ENCODE assay signal across 9 cellular contexts in the genomic region with DNA sequence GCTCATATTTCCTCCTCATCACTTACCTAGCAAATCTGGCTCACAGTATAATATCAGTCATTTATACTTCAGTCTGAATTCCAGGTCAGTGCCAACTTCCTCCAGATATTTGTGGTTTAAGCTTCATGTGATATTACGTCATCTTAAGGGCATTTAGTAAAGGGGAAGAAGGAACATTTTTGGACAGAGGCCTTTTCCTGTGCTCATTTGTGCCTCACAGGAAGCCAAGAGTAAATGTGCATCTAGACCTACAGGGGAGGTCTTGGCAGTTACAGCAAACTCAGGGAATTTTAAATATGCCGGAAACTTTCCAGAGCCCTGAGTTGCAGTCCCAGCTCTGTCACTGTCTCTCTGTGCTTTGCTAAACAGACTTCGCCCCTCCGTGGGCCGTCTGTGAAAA. TPM values are rescaled to one million over a fixed set of nuclear protein-coding genes. Genes with fewer than 3 reads are reported as not detected.
DNase-seq lines count a peak whose midpoint lies in the region; ATAC-seq and TF ChIP-seq lines count a peak whose summit lies in the region.
"Had no signal": no experiment of that assay in that cellular context is flagged by ENCODE, and none has a peak within 500 bp of the region (broad histone marks: within the 10 kb centered on the region; RNA-seq: fewer than 3 reads in every experiment).

No MANE protein-coding gene starts in this region.

- H3K4me1 Mint-ChIP-seq in stimulated activated naive B cell treated with anti-CD40 and anti-IgM and Interleukin-4, amounts not matched to agents 10 μg/mL and 1 μg/mL and 100 μg/mL, for 72 hours = no peaks in the 10 kb centered on the region
- H3K4me1 Mint-ChIP-seq in neural progenitor cell = peaks cover 28% of the 10 kb centered on the region
- no peaks in the 10 kb centered on the region for H3K4me1 Mint-ChIP-seq in activated T-helper 1 cell treated with anti-CD3 and anti-CD28 coated beads, Interleukin-12 subunit alpha, Interleukin-12 subunit beta, Interleukin-2, Interleukin-4 antibody, amounts not matched to agents 30 ng/mL and 10 ng/mL and 1 ng/mL, durations not matched to agents 14 hours and 24 hours and 36 hours (ENCODE audit: low read depth)
- H3K4me1 Mint-ChIP-seq: T-cell had no signal

- H3K27me3 ChIP-seq in neural progenitor cell = no peaks in the 10 kb centered on the region

- no peak overlapping the region for H3K27ac Mint-ChIP-seq in stimulated activated naive B cell treated with anti-CD40 and anti-IgM and Interleukin-4, amounts not matched to agents 10 μg/mL and 1 μg/mL and 100 μg/mL, for 72 hours
- H3K27ac Mint-ChIP-seq in neural progenitor cell = no peak overlapping the region
- H3K27ac Mint-ChIP-seq in activated T-helper 1 cell treated with anti-CD3 and anti-CD28 coated beads, Interleukin-12 subunit alpha, Interleukin-12 subunit beta, Interleukin-2, Interleukin-4 antibody, amounts not matched to agents 30 ng/mL and 10 ng/mL and 1 ng/mL, durations not matched to agents 14 hours and 24 hours and 36 hours = no peak overlapping the region
- H3K27ac Mint-ChIP-seq: T-cell had no signal

- H3K9ac ChIP-seq in neural progenitor cell = no peak overlapping the region

- no peaks in the 10 kb centered on the region for H3K36me3 Mint-ChIP-seq in stimulated activated naive B cell treated with anti-CD40 and anti-IgM and Interleukin-4, amounts not matched to agents 10 μg/mL and 1 μg/mL and 100 μg/mL, for 72 hours
- no peaks in the 10 kb centered on the region for H3K36me3 Mint-ChIP-seq in neural progenitor cell
- no peaks in the 10 kb centered on the region for H3K36me3 Mint-ChIP-seq in activated T-helper 1 cell treated with anti-CD3 and anti-CD28 coated beads, Interleukin-12 subunit alpha, Interleukin-12 subunit beta, Interleukin-2, Interleukin-4 antibody, amounts not matched to agents 30 ng/mL and 10 ng/mL and 1 ng/mL, durations not matched to agents 14 hours and 24 hours and 36 hours (ENCODE audit: low read depth)
- H3K36me3 Mint-ChIP-seq: T-cell had no signal

- ATAC-seq in SK-N-SH treated with all-trans-retinoic acid at 6 μM for 48 hours = peak; percentile 88
- ATAC-seq in stimulated activated naive B cell treated with anti-CD40 and anti-IgM and Interleukin-4, amounts not matched to agents 10 μg/mL and 1 μg/mL and 100 μg/mL, for 72 hours (replicated peaks) = no peak
- ATAC-seq in HG02981 (IDR thresholded peaks at IDR 0.05; ENCODE audit: unreplicated experiment) = no peak
- ATAC-seq: T-cell had no signal

- no peak overlapping the region for H3K4me3 ChIP-seq in retinal pigment epithelial cell (ENCODE audit: low read length)
- H3K4me3 ChIP-seq in neural progenitor cell = no peak overlapping the region

- H4K20me1 ChIP-seq in neural progenitor cell (ENCODE audit: low read depth) = no peaks in the 10 kb centered on the region

- H3K9me3 ChIP-seq in neural progenitor cell (ENCODE audit: low read depth) = no peaks in the 10 kb centered on the region

- no peak for TF ChIP-seq CTCF in retinal pigment epithelial cell (conservative IDR thresholded peaks at IDR 0.05; ENCODE audit: low read depth, low read length)
- TF ChIP-seq CTCF in neural progenitor cell (IDR thresholded peaks at IDR 0.05) = no peak

- no peak overlapping the region for H2AFZ ChIP-seq in neural progenitor cell (replicated peaks)

- DNase-seq in GM04504 (ENCODE audit: low read depth) (peak; percentile 77), fibroblast of the conjunctiva (ENCODE audit: low read depth) (peak; percentile 72), retinal pigment epithelial cell (ENCODE audit: low read depth) (peak; percentile 77), neural progenitor cell (ENCODE audit: low spot score) (no peak)
- no peak for DNase-seq in stimulated activated naive B cell treated with anti-CD40 and anti-IgM and Interleukin-4, amounts not matched to agents 10 μg/mL and 1 μg/mL and 100 μg/mL, for 72 hours
- no peak for DNase-seq in activated T-helper 1 cell treated with anti-CD3 and anti-CD28 coated beads, Interleukin-12 subunit alpha, Interleukin-12 subunit beta, Interleukin-2, Interleukin-4 antibody, amounts not matched to agents 30 ng/mL and 10 ng/mL and 1 ng/mL, durations not matched to agents 14 hours and 24 hours and 36 hours (ENCODE audit: low spot score)
- DNase-seq: T-cell had no signal

- no peak overlapping the region for H3K27ac ChIP-seq in neural progenitor cell

- H3K79me2 ChIP-seq in neural progenitor cell (ENCODE audit: low read depth) = no peaks in the 10 kb centered on the region

- no peaks in the 10 kb centered on the region for H3K9me3 Mint-ChIP-seq in stimulated activated naive B cell treated with anti-CD40 and anti-IgM and Interleukin-4, amounts not matched to agents 10 μg/mL and 1 μg/mL and 100 μg/mL, for 72 hours
- no peaks in the 10 kb centered on the region for H3K9me3 Mint-ChIP-seq in neural progenitor cell
- no peaks in the 10 kb centered on the region for H3K9me3 Mint-ChIP-seq in activated T-helper 1 cell treated with anti-CD3 and anti-CD28 coated beads, Interleukin-12 subunit alpha, Interleukin-12 subunit beta, Interleukin-2, Interleukin-4 antibody, amounts not matched to agents 30 ng/mL and 10 ng/mL and 1 ng/mL, durations not matched to agents 14 hours and 24 hours and 36 hours
- H3K9me3 Mint-ChIP-seq: T-cell had no signal

- no peak overlapping the region for H3K4me2 ChIP-seq in neural progenitor cell

- H3K36me3 ChIP-seq in neural progenitor cell = no peaks in the 10 kb centered on the region

- intact Hi-C loops in activated T-helper 1 cell treated with anti-CD3 and anti-CD28 coated beads, Interleukin-12 subunit alpha, Interleukin-12 subunit beta, Interleukin-2, Interleukin-4 antibody, amounts not matched to agents 30 ng/mL and 10 ng/mL and 1 ng/mL, durations not matched to agents 14 hours and 24 hours and 36 hours (cut with micrococcal nuclease) = no loop called here

- H3K4me1 ChIP-seq in neural progenitor cell = no peaks in the 10 kb centered on the region

- no peak overlapping the region for H3K4me3 Mint-ChIP-seq in stimulated activated naive B cell treated with anti-CD40 and anti-IgM and Interleukin-4, amounts not matched to agents 10 μg/mL and 1 μg/mL and 100 μg/mL, for 72 hours
- H3K4me3 Mint-ChIP-seq in neural progenitor cell = no peak overlapping the region
- no peak overlapping the region for H3K4me3 Mint-ChIP-seq in activated T-helper 1 cell treated with anti-CD3 and anti-CD28 coated beads, Interleukin-12 subunit alpha, Interleukin-12 subunit beta, Interleukin-2, Interleukin-4 antibody, amounts not matched to agents 30 ng/mL and 10 ng/mL and 1 ng/mL, durations not matched to agents 14 hours and 24 hours and 36 hours
- H3K4me3 Mint-ChIP-seq: T-cell had no signal

- H3K27me3 Mint-ChIP-seq in stimulated activated naive B cell treated with anti-CD40 and anti-IgM and Interleukin-4, amounts not matched to agents 10 μg/mL and 1 μg/mL and 100 μg/mL, for 72 hours = peaks cover 16 to 31% of the 10 kb centered on the region in 2 donors
- peaks cover 3% of the 10 kb centered on the region for H3K27me3 Mint-ChIP-seq in neural progenitor cell (ENCODE audit: insufficient read depth, low read depth)
- peaks cover 15% of the 10 kb centered on the region for H3K27me3 Mint-ChIP-seq in activated T-helper 1 cell treated with anti-CD3 and anti-CD28 coated beads, Interleukin-12 subunit alpha, Interleukin-12 subunit beta, Interleukin-2, Interleukin-4 antibody, amounts not matched to agents 30 ng/mL and 10 ng/mL and 1 ng/mL, durations not matched to agents 14 hours and 24 hours and 36 hours (ENCODE audit: insufficient read depth)

- H3F3A ChIP-seq in neural progenitor cell (ENCODE audit: low read depth) = no peaks in the 10 kb centered on the region

TF ChIP-seq in SK-N-SH treated with all-trans-retinoic acid at 6 μM for 48 hours, 23 proteins besides CTCF, POLR2A, EP300 and RAD21:
- no peak for TF ChIP-seq TOX (CRISPR knock-in tag; IDR thresholded peaks at IDR 0.05; ENCODE audit: borderline replicate concordance)
- peak; percentile 40; the same call in 1 of the 2 replicates for TF ChIP-seq ISL1 (CRISPR knock-in tag; IDR thresholded peaks at IDR 0.05)
- TF ChIP-seq CREB5 (CRISPR knock-in tag; IDR thresholded peaks at IDR 0.05; ENCODE audit: low read depth) = peak; percentile 21; the same call in 1 of the 2 replicates
- no peak for TF ChIP-seq ZFP30 (CRISPR knock-in tag; IDR thresholded peaks at IDR 0.05)
TF ChIP-seq in SK-N-SH treated with all-trans-retinoic acid at 6 μM for 48 hours: peak in this region for 2.

RNA-seq across cellular contexts. Expression of gene KCNIP1, which starts 12.3 kb away (rescaled TPM):
- 2.4 and 2.8 TPM in 2 replicates for total RNA-seq in neural progenitor cell (ENCODE audit: low replicate concordance)
- not detected in 2 replicates for total RNA-seq in activated T-helper 1 cell treated with anti-CD3 and anti-CD28 coated beads, Interleukin-12 subunit alpha, Interleukin-12 subunit beta, Interleukin-2, Interleukin-4 antibody, amounts not matched to agents 30 ng/mL and 10 ng/mL and 1 ng/mL, durations not matched to agents 14 hours and 24 hours and 36 hours
- total RNA-seq: T-cell had no signal

Comparison
In these comparisons a context has a peak if more than half of its experiments do, and no peak if none do; other contexts are left out.
1. DNase-seq: peak in GM04504 (single experiment), fibroblast of the conjunctiva (single experiment) and retinal pigment epithelial cell (single experiment); none in stimulated activated naive B cell treated with anti-CD40 and anti-IgM and Interleukin-4, amounts not matched to agents 10 μg/mL and 1 μg/mL and 100 μg/mL, for 72 hours (single experiment), neural progenitor cell (single experiment) and activated T-helper 1 cell treated with anti-CD3 and anti-CD28 coated beads, Interleukin-12 subunit alpha, Interleukin-12 subunit beta, Interleukin-2, Interleukin-4 antibody, amounts not matched to agents 30 ng/mL and 10 ng/mL and 1 ng/mL, durations not matched to agents 14 hours and 24 hours and 36 hours (single experiment).